ENCODE assay signal across 12 cellular contexts in genomic region chr6:122484760-122485159, GRCh38. TPM values are rescaled to one million over a fixed set of nuclear protein-coding genes. Genes with fewer than 3 reads are reported as not detected.
DNase-seq lines count a peak whose midpoint lies in the region; ATAC-seq and TF ChIP-seq lines count a peak whose summit lies in the region.
"Had no signal": no experiment of that assay in that cellular context is flagged by ENCODE, and none has a peak within 500 bp of the region (broad histone marks: within the 10 kb centered on the region; RNA-seq: fewer than 3 reads in every experiment).

No MANE protein-coding gene starts in this region.

- H3K27ac Mint-ChIP-seq in osteocyte (ENCODE audit: unreplicated experiment), result peak overlapping the region; percentile 76

- H3K27me3 Mint-ChIP-seq in osteocyte (ENCODE audit: unreplicated experiment), result no peaks in the 10 kb centered on the region
- H3K27me3 Mint-ChIP-seq in activated T-cell treated with anti-CD3 and anti-CD28 coated beads, Interleukin-2, amount 50 U/mL, for 4 hours (ENCODE audit: low read depth), result no peaks in the 10 kb centered on the region

- intact Hi-C loops in left colon (cut with DNase I, micrococcal nuclease), result no loop called here

- H3K4me1 ChIP-seq in OCI-LY1 (ENCODE audit: insufficient read depth, low read length, severe bottlenecking), result no peaks in the 10 kb centered on the region
- H3K4me1 ChIP-seq: heart right ventricle had no signal

- H2AFZ ChIP-seq in OCI-LY1 (ENCODE audit: low read length), result no peak overlapping the region

- H3K9me2 ChIP-seq in OCI-LY1 (ENCODE audit: low read depth, low read length), result no peaks in the 10 kb centered on the region

- no peaks in the 10 kb centered on the region for H3K36me3 ChIP-seq in OCI-LY1 (ENCODE audit: insufficient read depth, low read length)
- H3K36me3 ChIP-seq: heart right ventricle had no signal

- DNase-seq in osteocyte (ENCODE audit: extremely low spot score, unreplicated experiment) (no peak), left colon (no peak), GM19240 (ENCODE audit: insufficient read length, low spot score) (no peak), AG08395 (ENCODE audit: low spot score) (no peak)
- no peak for DNase-seq in activated T-cell treated with anti-CD3 and anti-CD28 coated beads, Interleukin-2, amount 50 U/mL, for 4 hours
- DNase-seq: heart right ventricle; NCI-H1048; posterior cingulate gyrus; stimulated activated CD8-positive, alpha-beta memory T cell treated with anti-CD3 and anti-CD28 coated beads, Interleukin-4, amount 100 ng/mL, for 48 hours had no signal

- H4K20me1 ChIP-seq in OCI-LY1 (ENCODE audit: insufficient read depth, low read length), result no peaks in the 10 kb centered on the region

- no peaks in the 10 kb centered on the region for H3K9me3 Mint-ChIP-seq in osteocyte (ENCODE audit: unreplicated experiment)
- H3K9me3 Mint-ChIP-seq in activated T-cell treated with anti-CD3 and anti-CD28 coated beads, Interleukin-2, amount 50 U/mL, for 4 hours, result no peaks in the 10 kb centered on the region

- TF ChIP-seq CTCF in OCI-LY1 (IDR thresholded peaks at IDR 0.05; ENCODE audit: low read length) (peak; percentile 33; the same call in 1 of the 2 replicates), osteocyte (IDR thresholded peaks at IDR 0.05) (peak; percentile 15)

- H3K9ac ChIP-seq in OCI-LY1 (ENCODE audit: low read length), result no peak overlapping the region

- H3F3A ChIP-seq in OCI-LY1 (ENCODE audit: insufficient read depth, low read length), result no peaks in the 10 kb centered on the region

- H3K4me3 Mint-ChIP-seq in osteocyte (ENCODE audit: unreplicated experiment), result peak overlapping the region; percentile 65
- no peak overlapping the region for H3K4me3 Mint-ChIP-seq in activated T-cell treated with anti-CD3 and anti-CD28 coated beads, Interleukin-2, amount 50 U/mL, for 4 hours

- no peak overlapping the region for H3K4me3 ChIP-seq in OCI-LY1 (ENCODE audit: low read depth, low read length, poor library complexity, severe bottlenecking)
- H3K4me3 ChIP-seq: heart right ventricle had no signal

- H3K79me2 ChIP-seq in OCI-LY1 (ENCODE audit: insufficient read depth, low read length), result no peaks in the 10 kb centered on the region

- H3K27ac ChIP-seq in OCI-LY1 (ENCODE audit: low read depth, low read length, poor library complexity, severe bottlenecking), result no peak overlapping the region
- H3K27ac ChIP-seq: heart right ventricle had no signal

- H3K4me1 Mint-ChIP-seq in osteocyte (ENCODE audit: unreplicated experiment), result peaks cover 64% of the 10 kb centered on the region
- no peaks in the 10 kb centered on the region for H3K4me1 Mint-ChIP-seq in activated T-cell treated with anti-CD3 and anti-CD28 coated beads, Interleukin-2, amount 50 U/mL, for 4 hours (ENCODE audit: low read depth)

- no peaks in the 10 kb centered on the region for H3K9me3 ChIP-seq in OCI-LY1 (ENCODE audit: low read length)
- H3K9me3 ChIP-seq: heart right ventricle had no signal

- H3K27me3 ChIP-seq in OCI-LY1 (ENCODE audit: insufficient read depth, low read length), result no peaks in the 10 kb centered on the region
- H3K27me3 ChIP-seq: heart right ventricle had no signal

- ATAC-seq in GM19351 (IDR thresholded peaks at IDR 0.05; ENCODE audit: unreplicated experiment) (peak; percentile 93), HG03060 (IDR thresholded peaks at IDR 0.05; ENCODE audit: low read depth, unreplicated experiment) (peak; percentile 84), left colon (no peak)
- no peak for ATAC-seq in activated T-cell treated with anti-CD3 and anti-CD28 coated beads, Interleukin-2, amount 50 U/mL, for 4 hours
- ATAC-seq: heart right ventricle had no signal

- H3K4me2 ChIP-seq in OCI-LY1 (ENCODE audit: low read length), result no peak overlapping the region

- no peaks in the 10 kb centered on the region for H3K36me3 Mint-ChIP-seq in osteocyte (ENCODE audit: unreplicated experiment)
- no peaks in the 10 kb centered on the region for H3K36me3 Mint-ChIP-seq in activated T-cell treated with anti-CD3 and anti-CD28 coated beads, Interleukin-2, amount 50 U/mL, for 4 hours (ENCODE audit: insufficient read depth)

RNA-seq across cellular contexts. Expression of gene SERINC1, which starts 13.2 kb away (rescaled TPM):
- 209 and 215 TPM in 2 replicates for total RNA-seq in osteocyte
- 100 to 1,000 TPM in 1 of 2 donors, 10 to 100 TPM in 1; 90.9 to 144 TPM for total RNA-seq in left colon
- total RNA-seq in activated T-cell treated with anti-CD3 and anti-CD28 coated beads, Interleukin-2, amount 50 U/mL, for 4 hours, result 10 to 100 TPM; 40.0 to 56.8 (median 46.7) TPM

Comparison
In these comparisons a context has a peak if more than half of its experiments do, and no peak if none do; other contexts are left out.
1. ATAC-seq: peak in GM19351 (single experiment) and HG03060 (single experiment); none in left colon (single experiment) and activated T-cell treated with anti-CD3 and anti-CD28 coated beads, Interleukin-2, amount 50 U/mL, for 4 hours (0 of 2).